Comparison of ENCODE assay signal across 8 cellular contexts in the genomic region with DNA sequence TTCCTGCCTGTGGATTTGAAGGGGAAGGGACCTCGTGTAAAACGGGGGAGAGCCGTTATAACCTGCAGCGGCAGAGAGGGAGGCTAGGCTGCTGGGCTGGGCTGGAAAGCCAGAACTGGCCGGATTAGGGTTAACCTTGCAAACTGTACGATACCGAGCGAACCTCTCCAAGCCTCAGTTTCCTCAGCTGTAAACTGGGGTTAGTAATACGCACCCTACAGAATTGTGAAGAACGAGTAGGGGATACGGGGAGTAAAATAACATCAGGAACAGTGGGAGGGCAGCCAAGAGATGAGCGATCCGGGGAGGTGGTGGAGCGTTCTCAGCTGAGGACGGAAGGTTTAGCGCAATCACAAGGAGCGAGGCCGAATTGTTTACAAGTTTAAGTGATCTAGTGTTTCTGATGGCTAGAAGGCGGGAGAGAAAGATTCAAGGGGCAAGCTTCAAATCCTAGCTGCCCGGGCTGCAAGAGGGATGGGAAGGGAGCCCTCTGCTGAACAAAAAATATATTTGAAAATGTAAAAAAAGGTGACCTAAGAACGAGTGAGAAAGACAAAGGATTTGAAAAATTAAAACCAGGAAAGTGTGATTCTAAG. TPM values are rescaled to one million over a fixed set of nuclear protein-coding genes. Genes with fewer than 3 reads are reported as not detected.
DNase-seq lines count a peak whose midpoint lies in the region; ATAC-seq and TF ChIP-seq lines count a peak whose summit lies in the region.

No MANE protein-coding gene starts in this region.

- H3K9me3 ChIP-seq in Caco-2 (no peaks in the 10 kb centered on the region), gastroesophageal sphincter (no peaks in the 10 kb centered on the region)

- POLR2A ChIA-PET in Caco-2 (lab: Charles Lee): interaction anchor here (0.6 kb wide), 1 partner anchor 57 kb away, joined by 3 read pairs; no protein-coding TSS in a partner anchor

- CTCF ChIA-PET in Caco-2 (lab: Charles Lee): interaction anchor here (0.6 to 2.1 kb wide), 7 partner anchors 10 to 273 kb away, joined by 3 to 20 read pairs (median 4); a partner anchor contains a TSS
- CTCF ChIA-PET in activated naive CD4-positive, alpha-beta T cell treated with anti-CD3 and anti-CD28 coated beads for 36 hours (lab: Charles Lee): interaction anchor here (0.6 to 5.3 kb wide), 15 partner anchors 9 to 273 kb away, joined by 3 to 27 read pairs (median 5); no protein-coding TSS in a partner anchor

- 0 to 2% methylated on average over 12 to 18 of the region's 21 CpGs for WGBS in gastroesophageal sphincter (ENCODE audit: low coverage in 1 of 2), 2 donors

- TF ChIP-seq EP300 in gastroesophageal sphincter (IDR thresholded peaks at IDR 0.05): no peak

- peak overlapping the region; percentile 58 for H3K4me3 ChIP-seq in Caco-2 (ENCODE audit: low read depth, low read length)
- peak overlapping the region; percentile 26 to 62 for H3K4me3 ChIP-seq in gastroesophageal sphincter

- H3K36me3 Mint-ChIP-seq in Caco-2 (ENCODE audit: insufficient read depth, unreplicated experiment) (no peaks in the 10 kb centered on the region), neural crest cell (ENCODE audit: low read depth) (peaks cover 6% of the 10 kb centered on the region)
- no peaks in the 10 kb centered on the region for H3K36me3 Mint-ChIP-seq in activated naive CD4-positive, alpha-beta T cell treated with anti-CD3 and anti-CD28 coated beads for 36 hours (ENCODE audit: low read depth)

- peak in 1 of 2 experiments; percentile 53 for DNase-seq in Caco-2
- DNase-seq in HS-27A (ENCODE audit: low read depth): peak; percentile 35
- DNase-seq in NCI-H526 treated with DMSO at 0.1 percent for 48 hours (lab: John Stamatoyannopoulos, UW): peak; percentile 52
- DNase-seq in activated naive CD4-positive, alpha-beta T cell treated with anti-CD3 and anti-CD28 coated beads for 36 hours: peak; percentile 36
- peak; percentile 29 for DNase-seq in neural crest cell (ENCODE audit: low read depth, low spot score)

- TF ChIP-seq CTCF in Caco-2 (IDR thresholded peaks at IDR 0.05; ENCODE audit: insufficient read depth in 1 of 2, low read depth in 1 of 2, low read length in 1 of 2, severe bottlenecking in 1 of 2, unreplicated experiment in 1 of 2) (peak; percentile 16 to 50), gastroesophageal sphincter (IDR thresholded peaks at IDR 0.05) (peak in 3 of 4 experiments; percentile 48 to 60 (median 51)), neural crest cell (conservative IDR thresholded peaks at IDR 0.05) (peak; percentile 74)

- peak overlapping the region in 1 of 4 donors; percentile 56 for H3K27ac ChIP-seq in gastroesophageal sphincter

- H3K36me3 ChIP-seq in Caco-2 (ENCODE audit: control insufficient read depth, insufficient read depth, low read length) (no peaks in the 10 kb centered on the region), gastroesophageal sphincter (no peaks in the 10 kb centered on the region)

- H3K9me3 Mint-ChIP-seq in Caco-2 (ENCODE audit: unreplicated experiment) (no peaks in the 10 kb centered on the region), neural crest cell (no peaks in the 10 kb centered on the region)
- H3K9me3 Mint-ChIP-seq in activated naive CD4-positive, alpha-beta T cell treated with anti-CD3 and anti-CD28 coated beads for 36 hours: no peaks in the 10 kb centered on the region

- peak overlapping the region; percentile 70 for H3K4me3 Mint-ChIP-seq in Caco-2 (ENCODE audit: unreplicated experiment)
- H3K4me3 Mint-ChIP-seq in activated naive CD4-positive, alpha-beta T cell treated with anti-CD3 and anti-CD28 coated beads for 36 hours: peak overlapping the region; percentile 55
- peak overlapping the region; percentile 88 for H3K4me3 Mint-ChIP-seq in neural crest cell

- H3K27me3 ChIP-seq in Caco-2 (replicated peaks; ENCODE audit: control insufficient read depth, insufficient read depth, low read length): peaks cover 3% of the 10 kb centered on the region
- peaks cover 75% of the 10 kb centered on the region for H3K27me3 ChIP-seq in gastroesophageal sphincter

- intact Hi-C loops in Caco-2 (cut with micrococcal nuclease; ENCODE audit: unreplicated experiment): loop anchor here (1.0 to 10.0 kb wide), 7 partner anchors 85 to 646 kb away; a partner anchor contains a TSS
- intact Hi-C loops in activated naive CD4-positive, alpha-beta T cell treated with anti-CD3 and anti-CD28 coated beads for 36 hours (cut with micrococcal nuclease): loop anchor here (1.0 to 5.0 kb wide), 9 partner anchors 85 to 1482 kb away; a partner anchor contains a TSS

- BruUV-seq in Caco-2 (replicated peaks; lab: Mats Ljungman, UMichigan): no TSS peak

- H3K4me1 ChIP-seq in Caco-2: no peaks in the 10 kb centered on the region
- H3K4me1 ChIP-seq in gastroesophageal sphincter: peaks cover 0 to 32% (median 20%) of the 10 kb centered on the region in 3 donors

- H3K27me3 Mint-ChIP-seq in Caco-2 (ENCODE audit: insufficient read depth, unreplicated experiment) (peaks cover 11% of the 10 kb centered on the region), neural crest cell (ENCODE audit: low read depth) (peaks cover 35% of the 10 kb centered on the region)
- peaks cover 55% of the 10 kb centered on the region for H3K27me3 Mint-ChIP-seq in activated naive CD4-positive, alpha-beta T cell treated with anti-CD3 and anti-CD28 coated beads for 36 hours (ENCODE audit: low read depth)

- ATAC-seq in gastroesophageal sphincter: peak; percentile 77
- ATAC-seq in HG02759 (IDR thresholded peaks at IDR 0.05; ENCODE audit: unreplicated experiment): no peak
- no peak for ATAC-seq in GM18520 (IDR thresholded peaks at IDR 0.05; ENCODE audit: unreplicated experiment)

- H3K27ac Mint-ChIP-seq in Caco-2 (ENCODE audit: unreplicated experiment) (no peak overlapping the region), neural crest cell (ENCODE audit: unreplicated experiment) (peak overlapping the region; percentile 36)
- no peak overlapping the region for H3K27ac Mint-ChIP-seq in activated naive CD4-positive, alpha-beta T cell treated with anti-CD3 and anti-CD28 coated beads for 36 hours

- H3K4me1 Mint-ChIP-seq in Caco-2 (ENCODE audit: low read depth, unreplicated experiment): peaks cover 12% of the 10 kb centered on the region
- peaks cover 11% of the 10 kb centered on the region for H3K4me1 Mint-ChIP-seq in activated naive CD4-positive, alpha-beta T cell treated with anti-CD3 and anti-CD28 coated beads for 36 hours (ENCODE audit: low read depth)
- H3K4me1 Mint-ChIP-seq in neural crest cell: peaks cover 31% of the 10 kb centered on the region

- TF ChIP-seq POLR2A in gastroesophageal sphincter (IDR thresholded peaks at IDR 0.05): no peak

RNA-seq across cellular contexts. Expression of a gene that starts 0.8 kb away (rescaled TPM):
- total RNA-seq in Caco-2 (2022) (0.84 and 1.0 TPM in 2 replicates), gastroesophageal sphincter (under 1 TPM in 3 of 4 donors, not detected in 1; 0.31 to 0.69 (median 0.32) TPM), neural crest cell (48.8 and 57.3 TPM in 2 replicates)
- total RNA-seq in activated naive CD4-positive, alpha-beta T cell treated with anti-CD3 and anti-CD28 coated beads for 36 hours: not detected

RNA-seq across cellular contexts. Expression of a gene that starts 38.5 kb away (rescaled TPM):
- 48.2 and 55.5 TPM in 2 replicates for total RNA-seq in Caco-2 (2022)
- total RNA-seq in activated naive CD4-positive, alpha-beta T cell treated with anti-CD3 and anti-CD28 coated beads for 36 hours: 10 to 100 TPM; 20.7 to 21.2 TPM
- 10 to 100 TPM in 3 of 4 donors, 1 to 10 TPM in 1; 9.0 to 19.8 (median 16.9) TPM for total RNA-seq in gastroesophageal sphincter
- 14.2 and 17.7 TPM in 2 replicates for total RNA-seq in neural crest cell

Comparison
In these comparisons a context has a peak if more than half of its experiments do, and no peak if none do; other contexts are left out.
1. RNA of a gene that starts 0.8 kb away (total RNA-seq): 48.8 to 57.3 TPM in neural crest cell; 0.84 to 1.0 TPM in Caco-2, 0.31 to 0.69 TPM in gastroesophageal sphincter and not detected in activated naive CD4-positive, alpha-beta T cell treated with anti-CD3 and anti-CD28 coated beads for 36 hours; every median in the first group is over 10 times any median in the second.
2. Peak in every context shown above with its lines, with median percentiles within 50 percentile points of each other: H3K4me3 Mint-ChIP-seq and CTCF ChIP-seq.